In genomic region chr12:102622618-102623017, GRCh38 we compare ENCODE assay signal across 35 cellular contexts.
"Had no signal": no experiment of that assay in that cellular context is flagged by ENCODE, and none has a peak within 500 bp of the region (broad histone marks: within the 10 kb centered on the region; RNA-seq: fewer than 3 reads in every experiment).

No MANE protein-coding gene starts in this region.

- H3K4me2 ChIP-seq: KMS-11 had no signal

- DNase-seq: Karpas-422, Kasumi-1, MG63, MM.1S, MV-4-11, NCI-H1048, NCI-H1092, NCI-H1092 treated with DMSO at 0.1 percent for 48 hours, NCI-H1105, NCI-H1105 treated with DMSO at 0.1 percent for 48 hours, NCI-H1417, NCI-H1417 treated with DMSO at 0.1 percent for 48 hours, NCI-H1436, NCI-H1436 treated with DMSO at 0.1 percent for 48 hours, NCI-H146, NCI-H1694, NCI-H1694 treated with DMSO at 0.1 percent for 48 hours, NCI-H187, NCI-H187 treated with DMSO at 0.1 percent for 48 hours, NCI-H1930, NCI-H2029, NCI-H2029 treated with DMSO at 0.1 percent for 48 hours, NCI-H2081, NCI-H2107, NCI-H2171, NCI-H2171 treated with DMSO at 0.1 percent for 48 hours, NCI-H2227 treated with DMSO at 0.1 percent for 48 hours, NCI-H226, NCI-H345, NCI-H446, NCI-H446 treated with DMSO at 0.1 percent for 48 hours, NCI-H510A, NCI-H510A treated with DMSO at 0.1 percent for 48 hours, NCI-H524 had no signal

- H3K9ac ChIP-seq: KMS-11 had no signal

- H3K27ac ChIP-seq: KMS-11 had no signal

- H3K4me3 ChIP-seq: MG63 had no signal

- H3K36me3 ChIP-seq: MG63 had no signal

- H3K27me3 ChIP-seq: MG63 had no signal
